In the genomic region with DNA sequence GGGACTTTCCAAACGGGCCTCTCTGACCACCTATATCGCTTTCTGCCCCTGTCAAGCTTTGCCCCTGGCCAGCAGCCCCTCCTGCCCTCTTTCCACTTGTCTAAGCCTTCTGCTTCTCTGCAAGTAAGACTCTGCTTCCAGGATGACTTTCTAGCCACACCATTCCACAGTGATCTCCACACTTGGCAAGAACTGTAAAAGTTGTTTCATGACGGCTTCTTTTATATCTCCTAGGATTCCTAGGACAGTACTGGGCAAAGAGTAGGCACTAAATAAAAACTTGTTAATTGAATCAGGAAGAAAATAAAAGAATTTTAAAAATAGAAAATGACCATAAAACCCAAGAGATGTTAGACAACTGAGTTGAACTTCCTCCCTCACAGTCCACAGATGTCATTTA, we compare ENCODE assay signal across 2 cellular contexts.
TF ChIP-seq lines count a peak whose summit lies in the region.

No MANE protein-coding gene starts in this region.

TF ChIP-seq in SK-N-SH, 30 proteins besides CTCF, POLR2A, EP300 and RAD21 (continued from another document):
- TF ChIP-seq CHD2 (IDR thresholded peaks at IDR 0.05; ENCODE audit: low read length, partially characterized antibody) (no peak), GATA2 (CRISPR knock-in tag; IDR thresholded peaks at IDR 0.05) (no peak), NRF1 (IDR thresholded peaks at IDR 0.05; ENCODE audit: low read depth, low read length) (no peak), NFIC (IDR thresholded peaks at IDR 0.05; ENCODE audit: borderline replicate concordance) (no peak)

TF ChIP-seq in SK-N-SH treated with all-trans-retinoic acid at 6 μM for 48 hours, 23 proteins besides CTCF, POLR2A, EP300 and RAD21 (continued from another document):
- no peak for TF ChIP-seq TCF4 (CRISPR knock-in tag; IDR thresholded peaks at IDR 0.05; ENCODE audit: borderline replicate concordance)
- TF ChIP-seq ARNTL (CRISPR knock-in tag; IDR thresholded peaks at IDR 0.05; ENCODE audit: borderline replicate concordance, low read depth): no peak
- no peak for TF ChIP-seq ZNF565 (CRISPR knock-in tag; conservative IDR thresholded peaks at IDR 0.05; ENCODE audit: low read depth)
- TF ChIP-seq, protein P1, sequence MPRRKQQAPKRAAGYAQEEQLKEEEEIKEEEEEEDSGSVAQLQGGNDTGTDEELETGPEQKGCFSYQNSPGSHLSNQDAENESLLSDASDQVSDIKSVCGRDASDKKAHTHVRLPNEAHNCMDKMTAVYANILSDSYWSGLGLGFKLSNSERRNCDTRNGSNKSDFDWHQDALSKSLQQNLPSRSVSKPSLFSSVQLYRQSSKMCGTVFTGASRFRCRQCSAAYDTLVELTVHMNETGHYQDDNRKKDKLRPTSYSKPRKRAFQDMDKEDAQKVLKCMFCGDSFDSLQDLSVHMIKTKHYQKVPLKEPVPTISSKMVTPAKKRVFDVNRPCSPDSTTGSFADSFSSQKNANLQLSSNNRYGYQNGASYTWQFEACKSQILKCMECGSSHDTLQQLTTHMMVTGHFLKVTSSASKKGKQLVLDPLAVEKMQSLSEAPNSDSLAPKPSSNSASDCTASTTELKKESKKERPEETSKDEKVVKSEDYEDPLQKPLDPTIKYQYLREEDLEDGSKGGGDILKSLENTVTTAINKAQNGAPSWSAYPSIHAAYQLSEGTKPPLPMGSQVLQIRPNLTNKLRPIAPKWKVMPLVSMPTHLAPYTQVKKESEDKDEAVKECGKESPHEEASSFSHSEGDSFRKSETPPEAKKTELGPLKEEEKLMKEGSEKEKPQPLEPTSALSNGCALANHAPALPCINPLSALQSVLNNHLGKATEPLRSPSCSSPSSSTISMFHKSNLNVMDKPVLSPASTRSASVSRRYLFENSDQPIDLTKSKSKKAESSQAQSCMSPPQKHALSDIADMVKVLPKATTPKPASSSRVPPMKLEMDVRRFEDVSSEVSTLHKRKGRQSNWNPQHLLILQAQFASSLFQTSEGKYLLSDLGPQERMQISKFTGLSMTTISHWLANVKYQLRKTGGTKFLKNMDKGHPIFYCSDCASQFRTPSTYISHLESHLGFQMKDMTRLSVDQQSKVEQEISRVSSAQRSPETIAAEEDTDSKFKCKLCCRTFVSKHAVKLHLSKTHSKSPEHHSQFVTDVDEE (CRISPR knock-in tag; IDR thresholded peaks at IDR 0.05): no peak
